ENCODE assay signal across 13 cellular contexts in genomic region chr21:29221259-29221744, GRCh38.
A peak's percentile ranks its signal among the peaks of the same experiment; 100 is the strongest.
DNase-seq lines count a peak whose midpoint lies in the region; ATAC-seq and TF ChIP-seq lines count a peak whose summit lies in the region.
"Had no signal": no experiment of that assay in that cellular context is flagged by ENCODE, and none has a peak within 500 bp of the region (broad histone marks: within the 10 kb centered on the region; RNA-seq: fewer than 3 reads in every experiment).

No MANE protein-coding gene starts in this region.

- 0 out of 2 replicates have a peak, but pooled peaks have one; percentile 43 for TF ChIP-seq POLR2A in IMR-90 (IDR thresholded peaks at IDR 0.05; ENCODE audit: low read depth, low read length)

- H3K4me2 ChIP-seq in IMR-90 (ENCODE audit: low read depth, low read length): peak overlapping the region; percentile 37; the same call in 1 of the 2 replicates

- TF ChIP-seq RAD21 in IMR-90 (IDR thresholded peaks at IDR 0.05; ENCODE audit: low read length): no peak; the same call in 1 of the 2 replicates

- POLR2A ChIA-PET in IMR-90 (lab: Charles Lee; ENCODE audit: unreplicated experiment): interaction anchor here (0.6 kb wide), 1 partner anchor 79 kb away, joined by 4 read pairs; no protein-coding TSS in a partner anchor

- H3K4me3 ChIP-seq in AG10803 (ENCODE audit: low read length) (no peak overlapping the region), IMR-90 (ENCODE audit: insufficient read depth, low read depth, low read length) (no peak overlapping the region)

- H4K5ac ChIP-seq in IMR-90 (ENCODE audit: low read depth, low read length): 0 out of 2 replicates have a peak overlapping the region, but pooled peaks have one; percentile 15

- H4K8ac ChIP-seq in IMR-90 (ENCODE audit: low read depth in 2 of 2, low read length in 2 of 2): peak overlapping the region; percentile 1 to 65; a peak in 2 of 4 replicates

- H2BK20ac ChIP-seq in IMR-90 (ENCODE audit: low read depth, low read length): peak overlapping the region; percentile 58; the same call in 1 of the 2 replicates

- BruUV-seq in IMR-90 (replicated peaks; lab: Mats Ljungman, UMichigan): no TSS peak

- peak overlapping the region; percentile 26; the same call in 1 of the 2 replicates for H3K23ac ChIP-seq in IMR-90 (ENCODE audit: low read depth, low read length)

- TF ChIP-seq CTCF in AG10803 (conservative IDR thresholded peaks at IDR 0.05; ENCODE audit: low read length) (no peak), IMR-90 (conservative IDR thresholded peaks at IDR 0.05; ENCODE audit: low read depth, low read length) (no peak), foreskin keratinocyte (conservative IDR thresholded peaks at IDR 0.05) (no peak)

- H3K27ac ChIP-seq in IMR-90 (ENCODE audit: insufficient read depth, low read length): peak overlapping the region; percentile 85; the same call in 1 of the 2 replicates
- H3K27ac ChIP-seq in foreskin keratinocyte: no peak overlapping the region

- H2AK5ac ChIP-seq in IMR-90 (ENCODE audit: low read depth, low read length): peak overlapping the region; percentile 27; the same call in 1 of the 2 replicates

- no peak overlapping the region; the same call in 1 of the 2 replicates for H3K56ac ChIP-seq in IMR-90 (ENCODE audit: extremely low read depth, insufficient read depth, low read length)

- intact Hi-C loops in IMR-90 (cut with micrococcal nuclease): loop anchor here (5.0 kb wide), 1 partner anchor 36 kb away; no protein-coding TSS in a partner anchor

- ATAC-seq in IMR-90 (ENCODE audit: low read depth) (peak; percentile 82), GM19395 (IDR thresholded peaks at IDR 0.05; ENCODE audit: unreplicated experiment) (no peak), foreskin keratinocyte (no peak), GM18858 (IDR thresholded peaks at IDR 0.05; ENCODE audit: unreplicated experiment) (no peak)

- no peaks in the 10 kb centered on the region for H3K36me3 ChIP-seq in IMR-90 (ENCODE audit: control insufficient read depth, insufficient read depth, low read length)

- DNase-seq in AG10803 (ENCODE audit: low read depth) (peak; percentile 26), IMR-90 (peak; percentile 98), astrocyte of the hippocampus (ENCODE audit: low read depth, low spot score) (peak; percentile 83), iris pigment epithelial cell (ENCODE audit: low read depth) (peak; percentile 92), dermis blood vessel endothelial cell (no peak), foreskin keratinocyte (no peak)
- DNase-seq: activated naive CD4-positive, alpha-beta T cell treated with Interleukin-2 at 50 U/mL for 16 hours; activated T-cell treated with anti-CD3 and anti-CD28 coated beads for 4 hours; effector memory CD4-positive, alpha-beta T cell; NCI-H1105 treated with DMSO at 0.1 percent for 48 hours; occipital lobe had no signal

- H2AK9ac ChIP-seq in IMR-90 (replicated peaks; ENCODE audit: low read depth, low read length, poor library complexity): no peak overlapping the region

- H3K9ac ChIP-seq in IMR-90 (ENCODE audit: low read depth, low read length): no peak overlapping the region

- 0 out of 2 replicates have a peak overlapping the region, but pooled peaks have one; percentile 25 for H4K91ac ChIP-seq in IMR-90 (ENCODE audit: insufficient read depth, low read depth, low read length)

- peaks cover 2% of the 10 kb centered on the region; the same call in 1 of the 2 replicates for H3K9me3 ChIP-seq in IMR-90 (ENCODE audit: control insufficient read depth, insufficient read depth, low read length)

- peak overlapping the region; percentile 74; the same call in 1 of the 2 replicates for H3K18ac ChIP-seq in IMR-90 (ENCODE audit: low read depth, low read length)

- no peaks in the 10 kb centered on the region for H3K27me3 ChIP-seq in IMR-90 (ENCODE audit: control insufficient read depth, insufficient read depth, low read length)
- no peaks in the 10 kb centered on the region for H3K27me3 ChIP-seq in foreskin keratinocyte

- H3K4me1 ChIP-seq in IMR-90 (ENCODE audit: control insufficient read depth, insufficient read depth, low read length) (peaks cover 10% of the 10 kb centered on the region), foreskin keratinocyte (peaks cover 11% of the 10 kb centered on the region)

- peaks cover 3% of the 10 kb centered on the region for H3K9me1 ChIP-seq in IMR-90 (ENCODE audit: insufficient read depth, low read length)

- CTCF ChIA-PET in IMR-90 (lab: Yijun Ruan, JAX): no interaction called here

- WGBS in IMR-90 (ENCODE audit: extremely low coverage in 2 of 2, insufficient read length in 1 of 2), 2 experiments: no CpG with 5 or more reads among the region's 5 CpGs

- H3K4ac ChIP-seq in IMR-90 (ENCODE audit: low read depth, low read length): peak overlapping the region; percentile 67

- no peaks in the 10 kb centered on the region for H4K20me1 ChIP-seq in IMR-90 (ENCODE audit: insufficient read depth, low read length)

- in situ Hi-C loops in IMR-90 (cut with MboI; ENCODE audit: low sequenced_read_pairs): no loop called here

- no peak overlapping the region; the same call in 1 of the 2 replicates for H3K14ac ChIP-seq in IMR-90 (replicated peaks; ENCODE audit: low read depth, low read length)

- dilution Hi-C loops in IMR-90 (cut with HindIII; ENCODE audit: low sequenced_read_pairs, unreplicated experiment): no loop called here

- 0 out of 3 replicates have a peak overlapping the region, but pooled peaks have one; percentile 1 for H2BK15ac ChIP-seq in IMR-90 (ENCODE audit: low read depth, low read length)

- peaks cover 9 to 26% of the 10 kb centered on the region in 2 experiments; a peak in 3 of 4 replicates for H3K79me1 ChIP-seq in IMR-90 (ENCODE audit: low read depth in 1 of 2, low read length in 2 of 2)

- H2AFZ ChIP-seq in IMR-90 (replicated peaks; ENCODE audit: low read length, poor library complexity): no peak overlapping the region

- peak overlapping the region; percentile 67 for H2BK120ac ChIP-seq in IMR-90 (ENCODE audit: low read depth, low read length)

- peak overlapping the region; percentile 95 for H2BK5ac ChIP-seq in IMR-90 (ENCODE audit: low read depth, low read length, poor library complexity, severe bottlenecking)

TF ChIP-seq in IMR-90, 13 proteins besides CTCF, POLR2A, EP300 and RAD21:
- peak; percentile 82 for TF ChIP-seq RCOR1 (IDR thresholded peaks at IDR 0.05; ENCODE audit: insufficient replicate concordance, low read length)
- TF ChIP-seq MAZ (IDR thresholded peaks at IDR 0.05; ENCODE audit: borderline replicate concordance, low read depth, low read length): no peak; the same call in 1 of the 2 replicates
- no peak; the same call in 1 of the 2 replicates for TF ChIP-seq BHLHE40 (IDR thresholded peaks at IDR 0.05; ENCODE audit: low read depth, low read length)
- TF ChIP-seq CEBPB (IDR thresholded peaks at IDR 0.05; ENCODE audit: low read depth, low read length): peak; percentile 3; the same call in 1 of the 2 replicates
- peak; percentile 1; the same call in 1 of the 2 replicates for TF ChIP-seq MAFK (IDR thresholded peaks at IDR 0.05; ENCODE audit: low read depth, low read length)
- TF ChIP-seq NFE2L2 (IDR thresholded peaks at IDR 0.05; ENCODE audit: low read depth, low read length): peak; percentile 73

Comparison
In these comparisons a context has a peak if more than half of its experiments do, and no peak if none do; other contexts are left out.
1. DNase-seq: peak in AG10803 (single experiment), IMR-90 (single experiment), astrocyte of the hippocampus (single experiment) and iris pigment epithelial cell (single experiment); none in dermis blood vessel endothelial cell (single experiment) and foreskin keratinocyte (0 of 2).